Comparison of ENCODE assay signal across 8 cellular contexts in genomic region chr3:25532763-25533162, GRCh38.
DNase-seq lines count a peak whose midpoint lies in the region; ATAC-seq and TF ChIP-seq lines count a peak whose summit lies in the region.

No MANE protein-coding gene starts in this region.

- no peaks in the 10 kb centered on the region for H3K36me3 Mint-ChIP-seq in CD14-positive monocyte
- no peaks in the 10 kb centered on the region for H3K36me3 Mint-ChIP-seq in T-helper 17 cell (ENCODE audit: low read depth)

- H3K4me3 Mint-ChIP-seq in CD14-positive monocyte = no peak overlapping the region
- no peak overlapping the region for H3K4me3 Mint-ChIP-seq in T-helper 17 cell

- no peak overlapping the region for H3K4me2 ChIP-seq in HCT116 (ENCODE audit: low read length)

- TF ChIP-seq CTCF in CD14-positive monocyte (IDR thresholded peaks at IDR 0.05) (peak; percentile 81), HCT116 (IDR thresholded peaks at IDR 0.05 in 2 of 3, conservative IDR thresholded peaks at IDR 0.05 in 1 of 3; ENCODE audit: borderline replicate concordance in 1 of 3, insufficient read depth in 1 of 3, low read depth in 2 of 3, low read length in 2 of 3) (peak; percentile 26 to 88 (median 75); a peak in 5 of 6 replicates), liver (IDR thresholded peaks at IDR 0.05; ENCODE audit: low read depth, low read length, missing input control) (peak; percentile 28), vagina (IDR thresholded peaks at IDR 0.05) (no peak)

- H3K9me3 Mint-ChIP-seq in CD14-positive monocyte = peaks cover 0 to 1% (median 0%) of the 10 kb centered on the region in 7 donors

- H2AFZ ChIP-seq in HCT116 (ENCODE audit: low read depth, low read length, poor library complexity, severe bottlenecking) = no peak overlapping the region

- no peaks in the 10 kb centered on the region; a peak in 1 of 4 replicates for H3K9me3 ChIP-seq in HCT116 (ENCODE audit: control insufficient read depth in 1 of 2, insufficient read depth in 1 of 2, low read depth in 1 of 2, low read length in 2 of 2)
- H3K9me3 ChIP-seq in liver (ENCODE audit: control insufficient read depth in 4 of 4, low read length in 3 of 4) = peaks cover 0 to 7% (median under 1%) of the 10 kb centered on the region in 4 donors
- no peaks in the 10 kb centered on the region for H3K9me3 ChIP-seq in T-helper 17 cell (ENCODE audit: control insufficient read depth, low read length, poor library complexity, severe bottlenecking)
- H3K9me3 ChIP-seq in vagina = peaks cover 8% of the 10 kb centered on the region

- H4K20me1 ChIP-seq in HCT116 (ENCODE audit: insufficient read depth) = no peaks in the 10 kb centered on the region

- CTCF ChIA-PET in HCT116 (lab: Charles Lee) = interaction anchor here (0.7 kb wide), 1 partner anchor 11 kb away, joined by 3 read pairs; no protein-coding TSS in a partner anchor

- POLR2A ChIA-PET in HCT116 (lab: Charles Lee) = no interaction called here

- H3K4me1 ChIP-seq in HCT116 (ENCODE audit: control insufficient read depth in 1 of 2, insufficient read depth in 2 of 2, low read length in 2 of 2) (no peaks in the 10 kb centered on the region), liver (ENCODE audit: control insufficient read depth in 4 of 4, insufficient read depth in 4 of 4, low read length in 3 of 4) (no peaks in the 10 kb centered on the region), vagina (peaks cover 13% of the 10 kb centered on the region)

- no peaks in the 10 kb centered on the region for H3K4me1 Mint-ChIP-seq in CD14-positive monocyte
- H3K4me1 Mint-ChIP-seq in T-helper 17 cell = no peaks in the 10 kb centered on the region

- 88% methylated on average over 1 of the region's 1 CpG for WGBS in liver

- ATAC-seq in HCT116 = peak; percentile 49; the same call in 1 of the 2 replicates
- no peak for ATAC-seq in T-helper 17 cell

- TF ChIP-seq POLR2A in HCT116 (IDR thresholded peaks at IDR 0.05; ENCODE audit: borderline replicate concordance, extremely low read depth, insufficient read depth, insufficient read length) = no peak
- TF ChIP-seq POLR2A in vagina (IDR thresholded peaks at IDR 0.05) = no peak

- H3K27me3 ChIP-seq in HCT116 (ENCODE audit: insufficient read depth, low read length) (0 out of 2 replicates have a peak, but pooled peaks cover 3% of the 10 kb centered on the region), liver (ENCODE audit: control insufficient read depth in 4 of 4, insufficient read depth in 4 of 4, low read length in 3 of 4) (no peaks in the 10 kb centered on the region), vagina (no peaks in the 10 kb centered on the region)

- H3K4me3 ChIP-seq in HCT116 (replicated peaks in 1 of 2; ENCODE audit: low read depth in 1 of 2, low read length in 2 of 2) = no peak overlapping the region
- no peak overlapping the region for H3K4me3 ChIP-seq in liver (ENCODE audit: low read depth in 1 of 3, low read length in 3 of 3)
- no peak overlapping the region for H3K4me3 ChIP-seq in vagina

- H3K9me2 ChIP-seq in HCT116 (ENCODE audit: insufficient read depth) = no peaks in the 10 kb centered on the region

- RAD21 ChIA-PET in HCT116 (lab: Charles Lee; ENCODE audit: low non-redundant PET in 1 of 2, low total read pairs in 2 of 2, uncharacterized antibody in 2 of 2, unreplicated experiment in 2 of 2) = no interaction called here

- BruUV-seq in HCT116 (replicated peaks; lab: Mats Ljungman, UMichigan) = no TSS peak

- intact Hi-C loops in CD14-positive monocyte (cut with micrococcal nuclease) (no loop called here), HCT116 (cut with micrococcal nuclease) (no loop called here), vagina (cut with DNase I) (no loop called here)

- H3K27ac Mint-ChIP-seq in CD14-positive monocyte (no peak overlapping the region), T-helper 17 cell (no peak overlapping the region)

- no peaks in the 10 kb centered on the region for H3K36me3 ChIP-seq in HCT116 (ENCODE audit: control insufficient read depth in 1 of 2, insufficient read depth in 2 of 2, low read length in 2 of 2)
- H3K36me3 ChIP-seq in liver (ENCODE audit: control insufficient read depth in 4 of 4, insufficient read depth in 3 of 4, low read depth in 1 of 4, low read length in 3 of 4) = no peaks in the 10 kb centered on the region
- H3K36me3 ChIP-seq in vagina = no peaks in the 10 kb centered on the region

- H3K27me3 Mint-ChIP-seq in CD14-positive monocyte (ENCODE audit: low read depth in 3 of 3) (peaks cover 1 to 3% (median 1%) of the 10 kb centered on the region in 3 donors), T-helper 17 cell (no peaks in the 10 kb centered on the region)

- TF ChIP-seq RAD21 in HCT116 (IDR thresholded peaks at IDR 0.05; ENCODE audit: low read depth) (peak; percentile 47), liver (IDR thresholded peaks at IDR 0.05) (peak in 1 of 2 donors; percentile 9)

- H3K27ac ChIP-seq in HCT116 (ENCODE audit: low read depth, low read length) (no peak overlapping the region), liver (ENCODE audit: low read depth in 1 of 2, low read length in 2 of 2) (no peak overlapping the region), vagina (no peak overlapping the region)

- DNase-seq in CD14-positive monocyte (ENCODE audit: low spot score) (no peak), HCT116 (ENCODE audit: low read depth, low spot score) (peak; percentile 26), T-helper 17 cell (no peak), vagina (ENCODE audit: extremely low spot score in 2 of 2) (no peak), midbrain (lab: John Stamatoyannopoulos, UW) (no peak), NCI-H226 (no peak)
- peak; percentile 45 to 62 for DNase-seq in activated CD4-positive, alpha-beta T cell treated with anti-CD3 and anti-CD28 coated beads, Interleukin-2, amount 50 U/mL, for 48 hours

- H3K79me2 ChIP-seq in HCT116 (ENCODE audit: insufficient read depth, low read length) = no peaks in the 10 kb centered on the region

- no peak overlapping the region for H3K9ac ChIP-seq in HCT116 (ENCODE audit: low read length)
- H3K9ac ChIP-seq in liver (ENCODE audit: low read depth in 1 of 2, low read length in 2 of 2) = no peak overlapping the region

TF ChIP-seq in HCT116, 20 proteins besides CTCF, POLR2A, EP300 and RAD21:
- no peak for TF ChIP-seq YY1 (IDR thresholded peaks at IDR 0.05; ENCODE audit: extremely low read depth, insufficient replicate concordance, low read depth, low read length)
- TF ChIP-seq ELF1 (IDR thresholded peaks at IDR 0.05; ENCODE audit: borderline replicate concordance, low read depth) = no peak
- TF ChIP-seq CBX3 (IDR thresholded peaks at IDR 0.05; ENCODE audit: low read depth) = 0 out of 2 replicates have a peak, but pooled peaks have one; percentile 17
- no peak for TF ChIP-seq SRF (IDR thresholded peaks at IDR 0.05; ENCODE audit: low read depth)

TF ChIP-seq in liver, 16 proteins besides CTCF, POLR2A, EP300 and RAD21:
- TF ChIP-seq JUND (IDR thresholded peaks at IDR 0.05) (no peak), EGR1 (IDR thresholded peaks at IDR 0.05; ENCODE audit: low read depth in 2 of 2) (no peak), YY1 (IDR thresholded peaks at IDR 0.05) (no peak), ZBTB33 (IDR thresholded peaks at IDR 0.05) (no peak), FOXA1 (IDR thresholded peaks at IDR 0.05) (no peak), NR2F2 (IDR thresholded peaks at IDR 0.05) (no peak)
- TF ChIP-seq, protein P1, sequence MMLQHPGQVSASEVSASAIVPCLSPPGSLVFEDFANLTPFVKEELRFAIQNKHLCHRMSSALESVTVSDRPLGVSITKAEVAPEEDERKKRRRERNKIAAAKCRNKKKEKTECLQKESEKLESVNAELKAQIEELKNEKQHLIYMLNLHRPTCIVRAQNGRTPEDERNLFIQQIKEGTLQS (IDR thresholded peaks at IDR 0.05) = no peak
- TF ChIP-seq, protein P2, sequence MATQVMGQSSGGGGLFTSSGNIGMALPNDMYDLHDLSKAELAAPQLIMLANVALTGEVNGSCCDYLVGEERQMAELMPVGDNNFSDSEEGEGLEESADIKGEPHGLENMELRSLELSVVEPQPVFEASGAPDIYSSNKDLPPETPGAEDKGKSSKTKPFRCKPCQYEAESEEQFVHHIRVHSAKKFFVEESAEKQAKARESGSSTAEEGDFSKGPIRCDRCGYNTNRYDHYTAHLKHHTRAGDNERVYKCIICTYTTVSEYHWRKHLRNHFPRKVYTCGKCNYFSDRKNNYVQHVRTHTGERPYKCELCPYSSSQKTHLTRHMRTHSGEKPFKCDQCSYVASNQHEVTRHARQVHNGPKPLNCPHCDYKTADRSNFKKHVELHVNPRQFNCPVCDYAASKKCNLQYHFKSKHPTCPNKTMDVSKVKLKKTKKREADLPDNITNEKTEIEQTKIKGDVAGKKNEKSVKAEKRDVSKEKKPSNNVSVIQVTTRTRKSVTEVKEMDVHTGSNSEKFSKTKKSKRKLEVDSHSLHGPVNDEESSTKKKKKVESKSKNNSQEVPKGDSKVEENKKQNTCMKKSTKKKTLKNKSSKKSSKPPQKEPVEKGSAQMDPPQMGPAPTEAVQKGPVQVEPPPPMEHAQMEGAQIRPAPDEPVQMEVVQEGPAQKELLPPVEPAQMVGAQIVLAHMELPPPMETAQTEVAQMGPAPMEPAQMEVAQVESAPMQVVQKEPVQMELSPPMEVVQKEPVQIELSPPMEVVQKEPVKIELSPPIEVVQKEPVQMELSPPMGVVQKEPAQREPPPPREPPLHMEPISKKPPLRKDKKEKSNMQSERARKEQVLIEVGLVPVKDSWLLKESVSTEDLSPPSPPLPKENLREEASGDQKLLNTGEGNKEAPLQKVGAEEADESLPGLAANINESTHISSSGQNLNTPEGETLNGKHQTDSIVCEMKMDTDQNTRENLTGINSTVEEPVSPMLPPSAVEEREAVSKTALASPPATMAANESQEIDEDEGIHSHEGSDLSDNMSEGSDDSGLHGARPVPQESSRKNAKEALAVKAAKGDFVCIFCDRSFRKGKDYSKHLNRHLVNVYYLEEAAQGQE (IDR thresholded peaks at IDR 0.05) = no peak
- TF ChIP-seq, protein P3, sequence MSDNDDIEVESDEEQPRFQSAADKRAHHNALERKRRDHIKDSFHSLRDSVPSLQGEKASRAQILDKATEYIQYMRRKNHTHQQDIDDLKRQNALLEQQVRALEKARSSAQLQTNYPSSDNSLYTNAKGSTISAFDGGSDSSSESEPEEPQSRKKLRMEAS (IDR thresholded peaks at IDR 0.05) = no peak

Comparison
In these comparisons a context has a peak if more than half of its experiments do, and no peak if none do; other contexts are left out.
1. DNase-seq: peak in HCT116 (single experiment) and activated CD4-positive, alpha-beta T cell treated with anti-CD3 and anti-CD28 coated beads, Interleukin-2, amount 50 U/mL, for 48 hours (2 of 2); none in CD14-positive monocyte (single experiment), T-helper 17 cell (0 of 3), vagina (0 of 2), midbrain (single experiment) and NCI-H226 (single experiment).
2. CTCF ChIP-seq: peak in CD14-positive monocyte (single experiment), HCT116 (3 of 3) and liver (single experiment); none in vagina (0 of 3).